Comparison of ENCODE assay signal across 9 cellular contexts in the genomic region with DNA sequence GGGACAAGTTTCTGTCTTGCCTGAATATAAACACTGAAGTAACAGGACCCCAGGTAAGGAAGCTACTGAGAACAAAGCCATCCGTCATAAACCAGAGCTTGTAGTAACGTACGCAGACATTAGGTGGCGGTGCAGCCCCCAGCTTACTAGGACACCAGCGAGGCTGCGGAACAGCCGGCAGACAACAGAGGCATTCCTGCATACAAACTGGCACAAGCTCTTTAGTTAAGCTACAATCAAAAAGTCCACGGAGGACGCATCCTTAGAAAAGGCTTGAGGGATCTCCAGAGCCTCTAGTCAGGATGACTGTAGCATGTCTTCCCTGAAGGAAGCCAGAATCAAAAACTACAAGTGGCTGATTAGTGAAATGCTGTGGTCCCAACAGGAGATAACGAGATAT. TPM values are rescaled to one million over a fixed set of nuclear protein-coding genes. Genes with fewer than 3 reads are reported as not detected.
DNase-seq lines count a peak whose midpoint lies in the region; ATAC-seq, FAIRE-seq and TF ChIP-seq lines count a peak whose summit lies in the region.
"Had no signal": no experiment of that assay in that cellular context is flagged by ENCODE, and none has a peak within 500 bp of the region (broad histone marks: within the 10 kb centered on the region; RNA-seq: fewer than 3 reads in every experiment).

No MANE protein-coding gene starts in this region.

- intact Hi-C loops in posterior vena cava (cut with DNase I) = no loop called here

- no peak for ATAC-seq in GM18517 (IDR thresholded peaks at IDR 0.05; ENCODE audit: unreplicated experiment)

- TF ChIP-seq CTCF in AG04449 (IDR thresholded peaks at IDR 0.05; ENCODE audit: insufficient read depth, low read length, missing control alignments) = peak; percentile 37

- CTCF ChIA-PET in AG04449 (lab: Yijun Ruan, JAX) = interaction anchor here (0.7 to 1.3 kb wide), 2 partner anchors 12 to 13 kb away, joined by 3 read pairs; no protein-coding TSS in a partner anchor

- DNase-seq in AG04449 (ENCODE audit: low read depth, low spot score) (no peak), HTR-8/SVneo (ENCODE audit: insufficient read length, low spot score) (peak; percentile 48), ecto neural progenitor cell (ENCODE audit: low spot score) (peak; percentile 75), lung microvascular endothelial cell (ENCODE audit: low read depth in 2 of 2) (peak; percentile 73 to 85), DMS79 (lab: John Stamatoyannopoulos, UW) (no peak), posterior vena cava (ENCODE audit: low spot score) (no peak)
- no peak for DNase-seq in stimulated activated CD4-positive, alpha-beta T cell treated with anti-CD3 and anti-CD28 coated beads, Interleukin-2, amount 100 ng/mL, for 48 hours
- DNase-seq: NCI-H1105 had no signal

- POLR2A ChIA-PET in AG04449 (lab: Yijun Ruan, JAX) = no interaction called here

- H3K4me3 ChIP-seq in AG04449 (ENCODE audit: low read depth, low read length) = no peak overlapping the region

- no peak for FAIRE-seq in HTR-8/SVneo (lab: Jason Lieb, UNC)

RNA-seq across cellular contexts. Expression of a gene that starts 26.2 kb away (rescaled TPM):
- total RNA-seq in lung microvascular endothelial cell (10.9 and 20.0 TPM in 2 replicates), posterior vena cava (10 to 100 TPM; 23.1 to 26.2 TPM)

RNA-seq across cellular contexts. Expression of a gene that starts 32.4 kb away (rescaled TPM):
- total RNA-seq in lung microvascular endothelial cell (not detected in 2 replicates), posterior vena cava (not detected)

RNA-seq across cellular contexts. Expression of a gene that starts 55.7 kb away (rescaled TPM):
- total RNA-seq in lung microvascular endothelial cell = 1.3 and 2.0 TPM in 2 replicates
- total RNA-seq in posterior vena cava = 10 to 100 TPM in 1 of 2 donors, 1 to 10 TPM in 1; 9.1 to 11.8 TPM

Comparison
In these comparisons a context has a peak if more than half of its experiments do, and no peak if none do; other contexts are left out.
1. DNase-seq: peak in HTR-8/SVneo (single experiment), ecto neural progenitor cell (single experiment) and lung microvascular endothelial cell (2 of 2); none in AG04449 (single experiment), DMS79 (single experiment), posterior vena cava (single experiment) and stimulated activated CD4-positive, alpha-beta T cell treated with anti-CD3 and anti-CD28 coated beads, Interleukin-2, amount 100 ng/mL, for 48 hours (0 of 2).